In genomic region chr7:65731129-65731528, GRCh38 we compare ENCODE assay signal across 9 cellular contexts.
DNase-seq lines count a peak whose midpoint lies in the region; ATAC-seq and TF ChIP-seq lines count a peak whose summit lies in the region.
"Had no signal": no experiment of that assay in that cellular context is flagged by ENCODE, and none has a peak within 500 bp of the region (broad histone marks: within the 10 kb centered on the region; RNA-seq: fewer than 3 reads in every experiment).

No MANE protein-coding gene starts in this region.

- H3K9ac ChIP-seq in HUES64 (ENCODE audit: low read depth, low read length) = peak overlapping the region; percentile 60
- peak overlapping the region; percentile 4 for H3K9ac ChIP-seq in endodermal cell (ENCODE audit: extremely low read depth, low read length, poor library complexity, severe bottlenecking)
- H3K9ac ChIP-seq in neural cell (ENCODE audit: low read length) = no peak overlapping the region

- no peaks in the 10 kb centered on the region for H4K20me1 ChIP-seq in neural cell (ENCODE audit: insufficient read depth)

- H3K27me3 ChIP-seq in HUES64 (ENCODE audit: insufficient read depth, low read length) (no peaks in the 10 kb centered on the region), endodermal cell (ENCODE audit: control insufficient read depth, insufficient read depth, low read length, poor library complexity, severe bottlenecking) (no peaks in the 10 kb centered on the region), neural cell (ENCODE audit: insufficient read depth, low read depth, low read length) (no peaks in the 10 kb centered on the region)

- CTCF ChIA-PET in AG04449 (lab: Yijun Ruan, JAX) = interaction anchor here (1.2 kb wide), 1 partner anchor 9 kb away, joined by 5 read pairs; no protein-coding TSS in a partner anchor

- ATAC-seq in GM21360 (IDR thresholded peaks at IDR 0.05; ENCODE audit: unreplicated experiment) (no peak), HG02870 (IDR thresholded peaks at IDR 0.05; ENCODE audit: unreplicated experiment) (no peak)
- ATAC-seq in effector memory CD8-positive, alpha-beta T cell (replicated peaks) = no peak

- peak overlapping the region; percentile 49 for H3K4me3 Mint-ChIP-seq in endodermal cell
- no peak overlapping the region for H3K4me3 Mint-ChIP-seq in effector memory CD8-positive, alpha-beta T cell
- H3K4me3 Mint-ChIP-seq: CD14-positive monocyte had no signal

- no peaks in the 10 kb centered on the region for H3K79me2 ChIP-seq in neural cell (replicated peaks; ENCODE audit: insufficient read depth, low read length)

- no peaks in the 10 kb centered on the region for H3F3A ChIP-seq in neural cell (ENCODE audit: insufficient read depth, low read length, poor library complexity, severe bottlenecking)

- H2AFZ ChIP-seq in neural cell (ENCODE audit: low read depth, low read length) = no peak overlapping the region

- H3K9me3 ChIP-seq in HUES64 (ENCODE audit: insufficient read depth, low read depth, low read length) (no peaks in the 10 kb centered on the region), endodermal cell (ENCODE audit: control insufficient read depth, low read length) (no peaks in the 10 kb centered on the region), neural cell (ENCODE audit: low read length) (no peaks in the 10 kb centered on the region)

- H3K9me3 Mint-ChIP-seq in endodermal cell = no peaks in the 10 kb centered on the region
- no peaks in the 10 kb centered on the region for H3K9me3 Mint-ChIP-seq in effector memory CD8-positive, alpha-beta T cell
- H3K9me3 Mint-ChIP-seq: CD14-positive monocyte had no signal

- peaks cover 3% of the 10 kb centered on the region for H3K4me1 Mint-ChIP-seq in endodermal cell
- H3K4me1 Mint-ChIP-seq in effector memory CD8-positive, alpha-beta T cell (ENCODE audit: low read depth in 2 of 2) = no peaks in the 10 kb centered on the region

- WGBS in HUES64 = 75% methylated on average over 6 of the region's 7 CpGs
- 74 to 89% methylated on average over 4 to 6 of the region's 7 CpGs for WGBS in endodermal cell (ENCODE audit: insufficient coverage in 1 of 2, insufficient read length in 1 of 2), 2 experiments

- peak overlapping the region; percentile 49 for H3K27ac Mint-ChIP-seq in endodermal cell
- no peak overlapping the region for H3K27ac Mint-ChIP-seq in effector memory CD8-positive, alpha-beta T cell

- no peaks in the 10 kb centered on the region for H3K9me2 ChIP-seq in neural cell (ENCODE audit: insufficient read depth, low read length)

- DNase-seq in AG04449 (ENCODE audit: low read depth, low spot score) = no peak
- no peak for DNase-seq in endodermal cell
- no peak for DNase-seq in OCI-M1 (lab: John Stamatoyannopoulos, UW)
- DNase-seq in effector memory CD8-positive, alpha-beta T cell = no peak

- no peaks in the 10 kb centered on the region for H3K36me3 ChIP-seq in HUES64 (ENCODE audit: insufficient read depth, low read length)
- H3K36me3 ChIP-seq in endodermal cell (ENCODE audit: control insufficient read depth, insufficient read depth, low read length) = peaks cover 3% of the 10 kb centered on the region
- no peaks in the 10 kb centered on the region for H3K36me3 ChIP-seq in neural cell (ENCODE audit: insufficient read depth, low read length)

- POLR2A ChIA-PET in AG04449 (lab: Yijun Ruan, JAX) = no interaction called here

- H3K27ac ChIP-seq in HUES64 (ENCODE audit: low read depth, low read length) (no peak overlapping the region), endodermal cell (ENCODE audit: low read depth, low read length) (no peak overlapping the region), neural cell (ENCODE audit: low read length) (no peak overlapping the region)

- no peak for TF ChIP-seq EP300 in neural cell (conservative IDR thresholded peaks at IDR 0.05; ENCODE audit: poor library complexity, severe bottlenecking)

- peaks cover 1% of the 10 kb centered on the region for H3K36me3 Mint-ChIP-seq in endodermal cell (ENCODE audit: low read depth)
- H3K36me3 Mint-ChIP-seq in effector memory CD8-positive, alpha-beta T cell (ENCODE audit: insufficient read depth) = no peaks in the 10 kb centered on the region

- TF ChIP-seq CTCF in AG04449 (IDR thresholded peaks at IDR 0.05; ENCODE audit: insufficient read depth, low read length, missing control alignments) (no peak), endodermal cell (conservative IDR thresholded peaks at IDR 0.05) (no peak), neural cell (IDR thresholded peaks at IDR 0.05; ENCODE audit: poor library complexity, severe bottlenecking) (no peak)

- no peak for TF ChIP-seq RAD21 in neural cell (conservative IDR thresholded peaks at IDR 0.05)

- H3K4me3 ChIP-seq in AG04449 (ENCODE audit: low read depth, low read length) (peak overlapping the region; percentile 41), HUES64 (ENCODE audit: low read length) (peak overlapping the region; percentile 66), endodermal cell (ENCODE audit: low read length) (peak overlapping the region; percentile 71), neural cell (ENCODE audit: low read length) (peak overlapping the region; percentile 59)

- no peak overlapping the region for H3K4me2 ChIP-seq in neural cell (ENCODE audit: low read length)

- H3K27me3 Mint-ChIP-seq in endodermal cell (ENCODE audit: insufficient read depth) = no peaks in the 10 kb centered on the region
- no peaks in the 10 kb centered on the region for H3K27me3 Mint-ChIP-seq in effector memory CD8-positive, alpha-beta T cell

- 0 out of 2 replicates have a peak, but pooled peaks cover 3% of the 10 kb centered on the region for H3K4me1 ChIP-seq in HUES64 (ENCODE audit: insufficient read depth, low read length)
- no peaks in the 10 kb centered on the region for H3K4me1 ChIP-seq in endodermal cell (ENCODE audit: control insufficient read depth, insufficient read depth, low read length)

TF ChIP-seq in neural cell, 6 proteins besides CTCF, POLR2A, EP300 and RAD21:
- TF ChIP-seq MXI1 (conservative IDR thresholded peaks at IDR 0.05; ENCODE audit: poor library complexity, severe bottlenecking) (no peak), POLR2AphosphoS5 (IDR thresholded peaks at IDR 0.05) (no peak), TAF1 (IDR thresholded peaks at IDR 0.05; ENCODE audit: low read depth) (no peak), REST (IDR thresholded peaks at IDR 0.05; ENCODE audit: borderline replicate concordance) (no peak), EZH2 (IDR thresholded peaks at IDR 0.05; ENCODE audit: borderline replicate concordance, insufficient read depth, low read length, poor library complexity, severe bottlenecking) (no peak), SMC3 (conservative IDR thresholded peaks at IDR 0.05; ENCODE audit: poor library complexity) (no peak)
